36 cellular contexts compared by ENCODE assay signal in the genomic region with DNA sequence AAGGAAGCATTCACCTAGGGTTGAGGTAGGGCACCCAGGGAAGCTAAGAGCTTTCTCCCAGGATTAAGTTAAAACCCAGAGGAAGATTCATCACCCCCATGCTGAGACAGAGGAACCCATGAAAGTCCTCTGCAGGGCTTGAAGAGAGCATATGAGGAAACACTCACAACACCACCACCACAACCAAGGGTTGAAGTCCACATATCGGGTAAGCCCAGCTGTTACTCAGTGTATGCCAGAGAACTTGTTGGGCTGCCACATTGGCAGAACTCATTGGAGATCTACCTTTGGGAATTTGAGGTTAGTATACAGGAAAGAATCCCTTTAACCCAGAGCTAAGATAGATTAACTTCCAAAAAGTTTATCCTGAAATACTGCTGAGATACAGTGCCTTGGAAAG.
"Had no signal": no experiment of that assay in that cellular context is flagged by ENCODE, and none has a peak within 500 bp of the region (broad histone marks: within the 10 kb centered on the region; RNA-seq: fewer than 3 reads in every experiment).

No MANE protein-coding gene starts in this region.

- DNase-seq: activated CD4-positive, alpha-beta memory T cell treated with anti-CD3 and anti-CD28 coated beads, Interleukin-2, amount 10 ng/mL, durations not matched to agents 7 days and 5 days; activated CD4-positive, alpha-beta T cell treated with anti-CD3 and anti-CD28 coated beads for 1 hour; activated CD4-positive, alpha-beta T cell treated with anti-CD3 and anti-CD28 coated beads for 36 hours; activated CD4-positive, alpha-beta T cell treated with anti-CD3 and anti-CD28 coated beads for 48 hours; activated CD4-positive, alpha-beta T cell treated with anti-CD3 and anti-CD28 coated beads, Interleukin-2, amount 10 ng/mL, durations not matched to agents 7 days and 5 days; activated CD4-positive, alpha-beta T cell treated with anti-CD3 and anti-CD28 coated beads, Interleukin-2, amount 50 U/mL, for 48 hours; activated CD4-positive, CD25-positive, alpha-beta regulatory T cell; activated CD8-positive, alpha-beta memory T cell treated with anti-CD3 and anti-CD28 coated beads for 24 hours; activated CD8-positive, alpha-beta memory T cell treated with anti-CD3 and anti-CD28 coated beads, Interleukin-2, amount 10 ng/mL, durations not matched to agents 7 days and 5 days; activated CD8-positive, alpha-beta memory T cell treated with anti-CD3 and anti-CD28 coated beads, Interleukin-2, amount 50 U/mL, for 48 hours; activated CD8-positive, alpha-beta T cell treated with anti-CD3 and anti-CD28 coated beads, Interleukin-2, amount 10 ng/mL, durations not matched to agents 7 days and 5 days; activated effector memory CD4-positive, alpha-beta T cell treated with Interleukin-2 at 50 U/mL for 16 hours; activated gamma-delta T cell; activated naive CD4-positive, alpha-beta T cell treated with anti-CD3 and anti-CD28 coated beads, Interleukin-2, amount 10 ng/mL, durations not matched to agents 7 days and 5 days; activated naive CD4-positive, alpha-beta T cell treated with Interleukin-2 at 50 U/mL for 16 hours; activated naive CD8-positive, alpha-beta T cell treated with anti-CD3 and anti-CD28 coated beads, Interleukin-2, amount 10 ng/mL, durations not matched to agents 7 days and 5 days; activated T-cell treated with anti-CD3 and anti-CD28 coated beads, Interleukin-2, amount 50 U/mL, for 24 hours; activated T-cell treated with anti-CD3 and anti-CD28 coated beads, Interleukin-2, amount 50 U/mL, for 48 hours; amygdala; anterior cingulate cortex; body of pancreas; brain microvascular endothelial cell; central memory CD4-positive, alpha-beta T cell; T-helper 1 cell; T-helper 2 cell; T-helper 9 cell; WERI-Rb-1 had no signal

- H3K4me1 ChIP-seq: ascending aorta, body of pancreas, breast epithelium had no signal

- H3K9me3 Mint-ChIP-seq: activated CD4-positive, alpha-beta memory T cell treated with anti-CD3 and anti-CD28 coated beads, Interleukin-2, amount 10 ng/mL, durations not matched to agents 7 days and 5 days; activated CD4-positive, alpha-beta T cell treated with anti-CD3 and anti-CD28 coated beads, Interleukin-2, amount 10 ng/mL, durations not matched to agents 7 days and 5 days; activated naive CD4-positive, alpha-beta T cell treated with anti-CD3 and anti-CD28 coated beads, Interleukin-2, amount 10 ng/mL, durations not matched to agents 7 days and 5 days; activated naive CD4-positive, alpha-beta T cell treated with anti-CD3 and anti-CD28 coated beads, Interleukin-2, amount 50 U/mL, for 24 hours; activated naive CD8-positive, alpha-beta T cell treated with anti-CD3 and anti-CD28 coated beads, Interleukin-2, amount 10 ng/mL, durations not matched to agents 7 days and 5 days; activated T-cell treated with anti-CD3 and anti-CD28 coated beads, Interleukin-2, amount 50 U/mL, for 24 hours; activated T-helper 2 cell treated with anti-CD3 and anti-CD28 coated beads, Interferon-gamma antibody, Interleukin-2, Interleukin-4, amounts not matched to agents 10 μg/mL and 5 μg/mL and 100 μg/mL, durations not matched to agents 14 hours and 24 hours and 36 hours; T-helper 1 cell treated with Interleukin-12 subunit alpha and Interleukin-12 subunit beta and Interleukin-4 antibody, amounts not matched to agents 30 μg/mL and 1 μg/mL, for 36 hours; T-helper 2 cell treated with Interferon-gamma antibody and Interleukin-4, amounts not matched to agents 5 μg/mL and 100 μg/mL, for 36 hours had no signal

- H3K27me3 ChIP-seq: ascending aorta, body of pancreas, brain microvascular endothelial cell, breast epithelium had no signal

- H3K27ac ChIP-seq: ascending aorta, body of pancreas, brain microvascular endothelial cell, breast epithelium, WERI-Rb-1 had no signal

- H3K4me1 Mint-ChIP-seq: activated CD4-positive, alpha-beta memory T cell treated with anti-CD3 and anti-CD28 coated beads, Interleukin-2, amount 10 ng/mL, durations not matched to agents 7 days and 5 days; activated CD4-positive, alpha-beta T cell treated with anti-CD3 and anti-CD28 coated beads for 36 hours; activated CD4-positive, alpha-beta T cell treated with anti-CD3 and anti-CD28 coated beads, Interleukin-2, amount 10 ng/mL, durations not matched to agents 7 days and 5 days; activated CD8-positive, alpha-beta memory T cell treated with anti-CD3 and anti-CD28 coated beads, Interleukin-2, amount 10 ng/mL, durations not matched to agents 7 days and 5 days; activated naive CD4-positive, alpha-beta T cell treated with anti-CD3 and anti-CD28 coated beads, Interleukin-2, amount 10 ng/mL, durations not matched to agents 7 days and 5 days; activated naive CD4-positive, alpha-beta T cell treated with anti-CD3 and anti-CD28 coated beads, Interleukin-2, amount 50 U/mL, for 24 hours; activated naive CD8-positive, alpha-beta T cell treated with anti-CD3 and anti-CD28 coated beads, Interleukin-2, amount 10 ng/mL, durations not matched to agents 7 days and 5 days; WTC11 had no signal

- ATAC-seq: activated CD4-positive, alpha-beta T cell treated with anti-CD3 and anti-CD28 coated beads for 36 hours; activated CD4-positive, CD25-positive, alpha-beta regulatory T cell treated with anti-CD3 and anti-CD28 coated beads, Interleukin-2, amount 50 U/mL, for 24 hours; activated CD8-positive, alpha-beta memory T cell treated with anti-CD3 and anti-CD28 coated beads, Interleukin-2, amount 10 ng/mL, durations not matched to agents 7 days and 5 days; body of pancreas had no signal

- H3K36me3 ChIP-seq: ascending aorta, brain microvascular endothelial cell, breast epithelium, WERI-Rb-1 had no signal

- H3K4me3 ChIP-seq: ascending aorta, body of pancreas, breast epithelium had no signal

- H3K27ac Mint-ChIP-seq: activated CD4-positive, alpha-beta memory T cell treated with anti-CD3 and anti-CD28 coated beads, Interleukin-2, amount 10 ng/mL, durations not matched to agents 7 days and 5 days; activated CD4-positive, alpha-beta T cell treated with anti-CD3 and anti-CD28 coated beads for 36 hours; activated CD4-positive, alpha-beta T cell treated with anti-CD3 and anti-CD28 coated beads, Interleukin-2, amount 10 ng/mL, durations not matched to agents 7 days and 5 days; activated CD8-positive, alpha-beta memory T cell treated with anti-CD3 and anti-CD28 coated beads, Interleukin-2, amount 10 ng/mL, durations not matched to agents 7 days and 5 days; activated CD8-positive, alpha-beta T cell treated with anti-CD3 and anti-CD28 coated beads, Interleukin-2, amount 10 ng/mL, durations not matched to agents 7 days and 5 days; activated naive CD4-positive, alpha-beta T cell treated with anti-CD3 and anti-CD28 coated beads, Interleukin-2, amount 10 ng/mL, durations not matched to agents 7 days and 5 days; activated naive CD4-positive, alpha-beta T cell treated with anti-CD3 and anti-CD28 coated beads, Interleukin-2, amount 50 U/mL, for 24 hours; activated naive CD8-positive, alpha-beta T cell; activated naive CD8-positive, alpha-beta T cell treated with anti-CD3 and anti-CD28 coated beads, Interleukin-2, amount 10 ng/mL, durations not matched to agents 7 days and 5 days; activated T-cell treated with anti-CD3 and anti-CD28 coated beads, Interleukin-2, amount 50 U/mL, for 24 hours; activated T-helper 2 cell treated with anti-CD3 and anti-CD28 coated beads, Interferon-gamma antibody, Interleukin-2, Interleukin-4, amounts not matched to agents 10 μg/mL and 5 μg/mL and 100 μg/mL, durations not matched to agents 14 hours and 24 hours and 36 hours; T-helper 1 cell treated with Interleukin-12 subunit alpha and Interleukin-12 subunit beta and Interleukin-4 antibody, amounts not matched to agents 30 μg/mL and 1 μg/mL, for 36 hours; T-helper 2 cell treated with Interferon-gamma antibody and Interleukin-4, amounts not matched to agents 5 μg/mL and 100 μg/mL, for 36 hours; WTC11 had no signal

- H3K36me3 Mint-ChIP-seq: activated CD8-positive, alpha-beta memory T cell treated with anti-CD3 and anti-CD28 coated beads, Interleukin-2, amount 10 ng/mL, durations not matched to agents 7 days and 5 days; activated naive CD4-positive, alpha-beta T cell treated with anti-CD3 and anti-CD28 coated beads, Interleukin-2, amount 10 ng/mL, durations not matched to agents 7 days and 5 days; activated naive CD4-positive, alpha-beta T cell treated with anti-CD3 and anti-CD28 coated beads, Interleukin-2, amount 50 U/mL, for 24 hours; activated naive CD8-positive, alpha-beta T cell; activated naive CD8-positive, alpha-beta T cell treated with anti-CD3 and anti-CD28 coated beads, Interleukin-2, amount 10 ng/mL, durations not matched to agents 7 days and 5 days had no signal

- H3K9me3 ChIP-seq: ascending aorta, body of pancreas, breast epithelium had no signal

- H3K4me3 Mint-ChIP-seq: activated CD4-positive, alpha-beta memory T cell treated with anti-CD3 and anti-CD28 coated beads, Interleukin-2, amount 10 ng/mL, durations not matched to agents 7 days and 5 days; activated CD4-positive, alpha-beta T cell treated with anti-CD3 and anti-CD28 coated beads for 36 hours; activated CD4-positive, alpha-beta T cell treated with anti-CD3 and anti-CD28 coated beads, Interleukin-2, amount 10 ng/mL, durations not matched to agents 7 days and 5 days; activated CD8-positive, alpha-beta memory T cell treated with anti-CD3 and anti-CD28 coated beads, Interleukin-2, amount 10 ng/mL, durations not matched to agents 7 days and 5 days; activated CD8-positive, alpha-beta T cell treated with anti-CD3 and anti-CD28 coated beads, Interleukin-2, amount 10 ng/mL, durations not matched to agents 7 days and 5 days; activated naive CD4-positive, alpha-beta T cell treated with anti-CD3 and anti-CD28 coated beads, Interleukin-2, amount 10 ng/mL, durations not matched to agents 7 days and 5 days; activated naive CD4-positive, alpha-beta T cell treated with anti-CD3 and anti-CD28 coated beads, Interleukin-2, amount 50 U/mL, for 24 hours; activated naive CD8-positive, alpha-beta T cell; activated naive CD8-positive, alpha-beta T cell treated with anti-CD3 and anti-CD28 coated beads, Interleukin-2, amount 10 ng/mL, durations not matched to agents 7 days and 5 days; activated T-cell treated with anti-CD3 and anti-CD28 coated beads, Interleukin-2, amount 50 U/mL, for 24 hours; T-helper 1 cell treated with Interleukin-12 subunit alpha and Interleukin-12 subunit beta and Interleukin-4 antibody, amounts not matched to agents 30 μg/mL and 1 μg/mL, for 36 hours; T-helper 2 cell treated with Interferon-gamma antibody and Interleukin-4, amounts not matched to agents 5 μg/mL and 100 μg/mL, for 36 hours; WTC11 had no signal
